9 cellular contexts compared by ENCODE assay signal in genomic region chr5:122078116-122078865, GRCh38. TPM values are rescaled to one million over a fixed set of nuclear protein-coding genes. Genes with fewer than 3 reads are reported as not detected.
DNase-seq lines count a peak whose midpoint lies in the region; ATAC-seq and TF ChIP-seq lines count a peak whose summit lies in the region.
"Had no signal": no experiment of that assay in that cellular context is flagged by ENCODE, and none has a peak within 500 bp of the region (broad histone marks: within the 10 kb centered on the region; RNA-seq: fewer than 3 reads in every experiment).

TSS of gene LOX (minus strand) at chr5:122078259. CDS start at chr5:122077985, 274 bp downstream.

- TF ChIP-seq CTCF in GM12875 (IDR thresholded peaks at IDR 0.05; ENCODE audit: borderline replicate concordance, insufficient read depth, low read depth, low read length) (no peak), coronary artery (IDR thresholded peaks at IDR 0.05) (no peak)

- H3K4me3 ChIP-seq in GM12875 (ENCODE audit: low read depth, low read length) = peak within 1 kb of the TSS; percentile 49
- peak within 1 kb of the TSS; percentile 76 for H3K4me3 ChIP-seq in coronary artery

- H3K27ac Mint-ChIP-seq in stimulated activated naive CD8-positive, alpha-beta T cell treated with anti-CD3 and anti-CD28 coated beads, Interleukin-15, amount 100 ng/mL, for 72 hours = peak within 1 kb of the TSS in 1 of 2 donors; percentile 37

- DNase-seq in A172 (ENCODE audit: low spot score) = peak; percentile 75
- peak; percentile 40 for DNase-seq in NCI-H82 treated with DMSO at 0.1 percent for 48 hours (lab: John Stamatoyannopoulos, UW; ENCODE audit: unreplicated experiment)
- peak; percentile 96 for DNase-seq in coronary artery (ENCODE audit: low spot score)
- DNase-seq in left colon = peak; percentile 46 to 57
- DNase-seq in stimulated activated naive CD8-positive, alpha-beta T cell treated with anti-CD3 and anti-CD28 coated beads, Interleukin-15, amount 100 ng/mL, for 72 hours = no peak
- no peak for DNase-seq in inferior parietal cortex (ENCODE audit: extremely low spot score)

- no peaks in the 10 kb centered on the region for H3K9me3 Mint-ChIP-seq in stimulated activated naive CD8-positive, alpha-beta T cell treated with anti-CD3 and anti-CD28 coated beads, Interleukin-15, amount 100 ng/mL, for 72 hours

- intact Hi-C loops in left colon (cut with DNase I, micrococcal nuclease) = loop anchor here in 1 of 2 donors (5.0 kb wide), 1 partner anchor 111 kb away; no protein-coding TSS in a partner anchor

- peak within 1 kb of the TSS; percentile 90 to 95 for H3K4me3 Mint-ChIP-seq in stimulated activated naive CD8-positive, alpha-beta T cell treated with anti-CD3 and anti-CD28 coated beads, Interleukin-15, amount 100 ng/mL, for 72 hours

- ATAC-seq in left colon = peak; percentile 57
- no peak for ATAC-seq in stimulated activated naive CD8-positive, alpha-beta T cell treated with anti-CD3 and anti-CD28 coated beads, Interleukin-15, amount 100 ng/mL, for 72 hours
- no peak for ATAC-seq in HG03108 (IDR thresholded peaks at IDR 0.05; ENCODE audit: unreplicated experiment)
- ATAC-seq: HCT116 had no signal

- peaks cover 22% of the 10 kb centered on the region for H3K4me1 Mint-ChIP-seq in stimulated activated naive CD8-positive, alpha-beta T cell treated with anti-CD3 and anti-CD28 coated beads, Interleukin-15, amount 100 ng/mL, for 72 hours

- peak within 1 kb of the TSS; percentile 77 to 90 for H3K27ac ChIP-seq in coronary artery

- peaks cover 49% of the 10 kb centered on the region for H3K27me3 Mint-ChIP-seq in stimulated activated naive CD8-positive, alpha-beta T cell treated with anti-CD3 and anti-CD28 coated beads, Interleukin-15, amount 100 ng/mL, for 72 hours

RNA-seq across cellular contexts. Expression of gene LOX, which starts in this region (rescaled TPM):
- total RNA-seq in A172 (2014; rRNA removed; shearing (Covaris generic)) = 22.2 and 27.2 TPM in 2 replicates
- total RNA-seq in left colon = 1 to 10 TPM; 2.4 to 7.5 TPM

Comparison
In these comparisons a context has a peak if more than half of its experiments do, and no peak if none do; other contexts are left out.
1. DNase-seq: peak in A172 (single experiment), NCI-H82 treated with DMSO at 0.1 percent for 48 hours (single experiment), coronary artery (single experiment) and left colon (2 of 2); none in stimulated activated naive CD8-positive, alpha-beta T cell treated with anti-CD3 and anti-CD28 coated beads, Interleukin-15, amount 100 ng/mL, for 72 hours (0 of 2) and inferior parietal cortex (single experiment).